In genomic region chr4:18020671-18021469, GRCh38 we compare ENCODE assay signal across 8 cellular contexts.
DNase-seq lines count a peak whose midpoint lies in the region; ATAC-seq lines count a peak whose summit lies in the region.

No MANE protein-coding gene starts in this region.

- ATAC-seq in GM18873 (IDR thresholded peaks at IDR 0.05; ENCODE audit: low FRiP score, unreplicated experiment) (peak; percentile 0), HG03139 (IDR thresholded peaks at IDR 0.05; ENCODE audit: unreplicated experiment) (peak; percentile 19)

- peak overlapping the region; percentile 94 for H3K27ac ChIP-seq in cingulate gyrus (ENCODE audit: low read depth, low read length)

- DNase-seq in AG08395 (ENCODE audit: low spot score) = peak; percentile 85
- peak; percentile 85 for DNase-seq in NCI-H2227 (lab: John Stamatoyannopoulos, UW; ENCODE audit: unreplicated experiment)
- peak; percentile 45 for DNase-seq in activated CD4-positive, CD25-positive, alpha-beta regulatory T cell treated with anti-CD3 and anti-CD28 coated beads, Interleukin-2, amount 50 U/mL, for 72 hours
- peak; percentile 52 for DNase-seq in kidney glomerular epithelial cell (lab: John Stamatoyannopoulos, UW)
- peak; percentile 24 for DNase-seq in stimulated activated CD4-positive, alpha-beta T cell treated with anti-CD3 and anti-CD28 coated beads, Interleukin-12 subunit alpha, Interleukin-12 subunit beta, amount 100 ng/mL, for 4 hours

Comparison
In these comparisons a context has a peak if more than half of its experiments do, and no peak if none do; other contexts are left out.
1. Peak in every context shown above with its lines: DNase-seq, ATAC-seq and H3K27ac ChIP-seq.
2. DNase-seq: peak in every context shown above with its lines; median percentile 85 in AG08395; 85 in NCI-H2227; 52 in kidney glomerular epithelial cell; 45 in activated CD4-positive, CD25-positive, alpha-beta regulatory T cell treated with anti-CD3 and anti-CD28 coated beads, Interleukin-2, amount 50 U/mL, for 72 hours; 24 in stimulated activated CD4-positive, alpha-beta T cell treated with anti-CD3 and anti-CD28 coated beads, Interleukin-12 subunit alpha, Interleukin-12 subunit beta, amount 100 ng/mL, for 4 hours.